4 cellular contexts compared by ENCODE assay signal in the genomic region with DNA sequence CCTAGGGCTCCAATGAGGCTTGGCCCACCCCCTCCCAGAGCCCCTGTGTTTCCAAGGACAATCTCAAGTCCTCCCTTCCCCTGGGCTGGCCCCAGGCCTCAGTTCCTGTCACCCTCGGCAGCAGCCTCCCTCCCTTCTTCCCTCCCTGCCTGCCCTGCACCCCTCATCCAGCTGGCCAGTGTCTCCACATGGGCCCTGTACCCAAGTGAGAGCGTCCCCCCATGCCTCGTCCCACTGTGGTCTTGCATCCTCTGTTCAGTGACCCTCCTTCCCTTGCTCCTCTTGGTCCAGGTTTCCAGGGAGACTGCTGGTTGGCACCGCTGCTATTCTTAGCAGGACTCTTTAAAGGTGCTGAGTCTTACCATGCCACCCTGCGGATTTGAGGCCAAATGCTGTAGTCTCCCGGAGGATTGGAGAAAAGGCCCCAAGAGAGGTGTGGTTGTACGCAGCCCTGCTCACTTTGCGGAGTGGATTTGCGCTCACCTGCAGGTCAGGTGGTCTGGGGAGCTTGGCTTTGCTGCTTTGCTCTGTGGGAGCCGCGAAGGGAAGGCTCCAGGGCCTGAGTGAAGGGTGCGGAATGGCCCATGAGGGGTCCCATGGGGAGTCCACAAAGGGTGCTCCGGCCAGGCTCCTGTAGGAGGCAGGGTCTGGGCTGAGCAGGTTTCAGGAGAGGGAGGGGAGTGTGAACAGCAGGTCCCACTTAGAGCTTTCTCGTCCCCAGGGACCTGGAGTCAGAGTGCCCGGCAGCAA.
"Had no signal": no experiment of that assay in that cellular context is flagged by ENCODE, and none has a peak within 500 bp of the region (broad histone marks: within the 10 kb centered on the region; RNA-seq: fewer than 3 reads in every experiment).

No MANE protein-coding gene starts in this region.

- H3K4me3 ChIP-seq: GM23338 had no signal

- H2AFZ ChIP-seq: GM23338 had no signal

- DNase-seq: H9, HCEC 1CT had no signal

- H3K4me1 Mint-ChIP-seq: GM23338, H9, IgD-negative memory B cell had no signal

- H3K4me2 ChIP-seq: GM23338 had no signal

- H3K4me3 Mint-ChIP-seq: GM23338, H9 had no signal

- H3K27me3 Mint-ChIP-seq: IgD-negative memory B cell had no signal

- H3K27ac Mint-ChIP-seq: GM23338, H9, IgD-negative memory B cell had no signal

- H3K36me3 Mint-ChIP-seq: IgD-negative memory B cell had no signal
